Comparison of ENCODE assay signal across 2 cellular contexts in the genomic region with DNA sequence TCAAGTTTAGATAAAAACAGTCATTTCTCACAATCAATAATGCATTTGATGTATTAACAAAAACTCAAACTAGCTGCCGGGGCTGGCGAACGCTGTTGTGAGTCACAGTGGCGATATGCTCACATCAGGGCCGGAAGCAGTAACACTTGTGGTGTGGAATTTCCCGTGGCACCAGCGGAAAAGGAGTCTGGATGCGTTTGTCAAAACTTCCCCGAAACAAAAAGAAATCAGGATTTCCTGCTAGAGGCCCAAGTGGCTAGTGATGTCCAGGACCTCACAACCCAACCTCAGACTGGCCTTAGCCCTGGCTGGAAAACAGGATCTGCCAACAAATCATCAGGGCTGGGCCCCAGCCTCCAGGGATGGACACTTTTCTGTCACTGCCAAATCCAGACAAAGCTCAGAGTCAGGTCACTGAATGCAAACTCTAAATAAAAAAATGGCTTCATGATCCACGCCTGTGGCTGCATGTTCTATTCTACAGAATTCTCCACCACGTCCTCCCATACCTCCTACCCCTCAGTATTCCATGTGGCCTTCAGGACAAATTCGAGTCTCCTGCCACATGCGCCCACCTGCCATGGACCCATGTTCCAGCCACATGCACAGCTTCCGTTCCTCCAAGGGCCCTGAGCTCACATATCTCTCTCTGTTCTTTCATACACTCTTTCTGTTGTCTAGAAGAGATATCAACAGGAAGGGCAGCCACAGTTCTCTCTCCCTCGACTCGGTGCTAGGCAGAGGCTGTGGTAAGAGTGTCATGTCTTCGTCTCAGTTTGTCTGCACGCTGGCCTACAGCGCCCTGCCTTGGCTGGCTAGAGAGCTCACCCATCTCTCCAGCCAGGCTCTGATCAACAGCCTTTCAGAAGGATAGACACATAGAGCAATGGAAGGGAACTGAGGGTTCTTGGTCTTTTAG.
TF ChIP-seq lines count a peak whose summit lies in the region.

No MANE protein-coding gene starts in this region.

TF ChIP-seq in WTC11, 78 proteins besides CTCF, POLR2A, EP300 and RAD21 (continues in another document):
- TF ChIP-seq, protein P1, sequence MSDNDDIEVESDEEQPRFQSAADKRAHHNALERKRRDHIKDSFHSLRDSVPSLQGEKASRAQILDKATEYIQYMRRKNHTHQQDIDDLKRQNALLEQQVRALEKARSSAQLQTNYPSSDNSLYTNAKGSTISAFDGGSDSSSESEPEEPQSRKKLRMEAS (CRISPR knock-in tag; IDR thresholded peaks at IDR 0.05), result no peak
- no peak for TF ChIP-seq CREM (CRISPR knock-in tag; IDR thresholded peaks at IDR 0.05)
- TF ChIP-seq ZNF317 (CRISPR knock-in tag; IDR thresholded peaks at IDR 0.05; ENCODE audit: borderline replicate concordance, low read depth), result no peak
- TF ChIP-seq ZNF396 (CRISPR knock-in tag; IDR thresholded peaks at IDR 0.05; ENCODE audit: borderline replicate concordance), result no peak
- TF ChIP-seq ATF6 (CRISPR knock-in tag; IDR thresholded peaks at IDR 0.05), result no peak
- TF ChIP-seq FOXJ3 (CRISPR knock-in tag; IDR thresholded peaks at IDR 0.05; ENCODE audit: borderline replicate concordance), result no peak
- TF ChIP-seq SMAD4 (CRISPR knock-in tag; IDR thresholded peaks at IDR 0.05), result no peak
- TF ChIP-seq SOX15 (CRISPR knock-in tag; IDR thresholded peaks at IDR 0.05), result no peak
- TF ChIP-seq ZNF532 (CRISPR knock-in tag; IDR thresholded peaks at IDR 0.05; ENCODE audit: borderline replicate concordance), result no peak
- TF ChIP-seq ATF1 (CRISPR knock-in tag; IDR thresholded peaks at IDR 0.05), result no peak
- no peak for TF ChIP-seq FOXK1 (CRISPR knock-in tag; IDR thresholded peaks at IDR 0.05)
- no peak for TF ChIP-seq ZNF219 (CRISPR knock-in tag; IDR thresholded peaks at IDR 0.05; ENCODE audit: borderline replicate concordance)
- TF ChIP-seq ZNF416 (CRISPR knock-in tag; IDR thresholded peaks at IDR 0.05), result no peak
- no peak for TF ChIP-seq NFE2L1 (CRISPR knock-in tag; IDR thresholded peaks at IDR 0.05)
- TF ChIP-seq, protein P2, sequence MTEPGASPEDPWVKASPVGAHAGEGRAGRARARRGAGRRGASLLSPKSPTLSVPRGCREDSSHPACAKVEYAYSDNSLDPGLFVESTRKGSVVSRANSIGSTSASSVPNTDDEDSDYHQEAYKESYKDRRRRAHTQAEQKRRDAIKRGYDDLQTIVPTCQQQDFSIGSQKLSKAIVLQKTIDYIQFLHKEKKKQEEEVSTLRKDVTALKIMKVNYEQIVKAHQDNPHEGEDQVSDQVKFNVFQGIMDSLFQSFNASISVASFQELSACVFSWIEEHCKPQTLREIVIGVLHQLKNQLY (CRISPR knock-in tag; IDR thresholded peaks at IDR 0.05), result no peak
- no peak for TF ChIP-seq ZBTB43 (CRISPR knock-in tag; IDR thresholded peaks at IDR 0.05)

TF ChIP-seq in K562, 482 proteins besides CTCF, POLR2A, EP300 and RAD21:
- TF ChIP-seq, protein P3, sequence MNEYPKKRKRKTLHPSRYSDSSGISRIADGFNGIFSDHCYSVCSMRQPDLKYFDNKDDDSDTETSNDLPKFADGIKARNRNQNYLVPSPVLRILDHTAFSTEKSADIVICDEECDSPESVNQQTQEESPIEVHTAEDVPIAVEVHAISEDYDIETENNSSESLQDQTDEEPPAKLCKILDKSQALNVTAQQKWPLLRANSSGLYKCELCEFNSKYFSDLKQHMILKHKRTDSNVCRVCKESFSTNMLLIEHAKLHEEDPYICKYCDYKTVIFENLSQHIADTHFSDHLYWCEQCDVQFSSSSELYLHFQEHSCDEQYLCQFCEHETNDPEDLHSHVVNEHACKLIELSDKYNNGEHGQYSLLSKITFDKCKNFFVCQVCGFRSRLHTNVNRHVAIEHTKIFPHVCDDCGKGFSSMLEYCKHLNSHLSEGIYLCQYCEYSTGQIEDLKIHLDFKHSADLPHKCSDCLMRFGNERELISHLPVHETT (CRISPR knock-in tag; conservative IDR thresholded peaks at IDR 0.05 in 1 of 2, IDR thresholded peaks at IDR 0.05 in 1 of 2), result no peak
- TF ChIP-seq KAT7 (CRISPR knock-in tag; IDR thresholded peaks at IDR 0.05; ENCODE audit: borderline replicate concordance) (no peak), ETV1 (tag; conservative IDR thresholded peaks at IDR 0.05; ENCODE audit: low read depth) (no peak), L3MBTL2 (IDR thresholded peaks at IDR 0.05) (peak; percentile 27; the same call in 1 of the 2 replicates), CREB1 (IDR thresholded peaks at IDR 0.05) (no peak), CREB1 (CRISPR knock-in tag; IDR thresholded peaks at IDR 0.05) (no peak)
- TF ChIP-seq, protein P4, sequence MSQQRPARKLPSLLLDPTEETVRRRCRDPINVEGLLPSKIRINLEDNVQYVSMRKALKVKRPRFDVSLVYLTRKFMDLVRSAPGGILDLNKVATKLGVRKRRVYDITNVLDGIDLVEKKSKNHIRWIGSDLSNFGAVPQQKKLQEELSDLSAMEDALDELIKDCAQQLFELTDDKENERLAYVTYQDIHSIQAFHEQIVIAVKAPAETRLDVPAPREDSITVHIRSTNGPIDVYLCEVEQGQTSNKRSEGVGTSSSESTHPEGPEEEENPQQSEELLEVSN (IDR thresholded peaks at IDR 0.05; ENCODE audit: borderline replicate concordance in 1 of 2, extremely low read depth in 1 of 2, insufficient read depth in 1 of 2, insufficient read length in 1 of 2, low read depth in 1 of 2, low read length in 1 of 2, poor library complexity in 1 of 2, severe bottlenecking in 1 of 2), result no peak
- TF ChIP-seq, protein P5, sequence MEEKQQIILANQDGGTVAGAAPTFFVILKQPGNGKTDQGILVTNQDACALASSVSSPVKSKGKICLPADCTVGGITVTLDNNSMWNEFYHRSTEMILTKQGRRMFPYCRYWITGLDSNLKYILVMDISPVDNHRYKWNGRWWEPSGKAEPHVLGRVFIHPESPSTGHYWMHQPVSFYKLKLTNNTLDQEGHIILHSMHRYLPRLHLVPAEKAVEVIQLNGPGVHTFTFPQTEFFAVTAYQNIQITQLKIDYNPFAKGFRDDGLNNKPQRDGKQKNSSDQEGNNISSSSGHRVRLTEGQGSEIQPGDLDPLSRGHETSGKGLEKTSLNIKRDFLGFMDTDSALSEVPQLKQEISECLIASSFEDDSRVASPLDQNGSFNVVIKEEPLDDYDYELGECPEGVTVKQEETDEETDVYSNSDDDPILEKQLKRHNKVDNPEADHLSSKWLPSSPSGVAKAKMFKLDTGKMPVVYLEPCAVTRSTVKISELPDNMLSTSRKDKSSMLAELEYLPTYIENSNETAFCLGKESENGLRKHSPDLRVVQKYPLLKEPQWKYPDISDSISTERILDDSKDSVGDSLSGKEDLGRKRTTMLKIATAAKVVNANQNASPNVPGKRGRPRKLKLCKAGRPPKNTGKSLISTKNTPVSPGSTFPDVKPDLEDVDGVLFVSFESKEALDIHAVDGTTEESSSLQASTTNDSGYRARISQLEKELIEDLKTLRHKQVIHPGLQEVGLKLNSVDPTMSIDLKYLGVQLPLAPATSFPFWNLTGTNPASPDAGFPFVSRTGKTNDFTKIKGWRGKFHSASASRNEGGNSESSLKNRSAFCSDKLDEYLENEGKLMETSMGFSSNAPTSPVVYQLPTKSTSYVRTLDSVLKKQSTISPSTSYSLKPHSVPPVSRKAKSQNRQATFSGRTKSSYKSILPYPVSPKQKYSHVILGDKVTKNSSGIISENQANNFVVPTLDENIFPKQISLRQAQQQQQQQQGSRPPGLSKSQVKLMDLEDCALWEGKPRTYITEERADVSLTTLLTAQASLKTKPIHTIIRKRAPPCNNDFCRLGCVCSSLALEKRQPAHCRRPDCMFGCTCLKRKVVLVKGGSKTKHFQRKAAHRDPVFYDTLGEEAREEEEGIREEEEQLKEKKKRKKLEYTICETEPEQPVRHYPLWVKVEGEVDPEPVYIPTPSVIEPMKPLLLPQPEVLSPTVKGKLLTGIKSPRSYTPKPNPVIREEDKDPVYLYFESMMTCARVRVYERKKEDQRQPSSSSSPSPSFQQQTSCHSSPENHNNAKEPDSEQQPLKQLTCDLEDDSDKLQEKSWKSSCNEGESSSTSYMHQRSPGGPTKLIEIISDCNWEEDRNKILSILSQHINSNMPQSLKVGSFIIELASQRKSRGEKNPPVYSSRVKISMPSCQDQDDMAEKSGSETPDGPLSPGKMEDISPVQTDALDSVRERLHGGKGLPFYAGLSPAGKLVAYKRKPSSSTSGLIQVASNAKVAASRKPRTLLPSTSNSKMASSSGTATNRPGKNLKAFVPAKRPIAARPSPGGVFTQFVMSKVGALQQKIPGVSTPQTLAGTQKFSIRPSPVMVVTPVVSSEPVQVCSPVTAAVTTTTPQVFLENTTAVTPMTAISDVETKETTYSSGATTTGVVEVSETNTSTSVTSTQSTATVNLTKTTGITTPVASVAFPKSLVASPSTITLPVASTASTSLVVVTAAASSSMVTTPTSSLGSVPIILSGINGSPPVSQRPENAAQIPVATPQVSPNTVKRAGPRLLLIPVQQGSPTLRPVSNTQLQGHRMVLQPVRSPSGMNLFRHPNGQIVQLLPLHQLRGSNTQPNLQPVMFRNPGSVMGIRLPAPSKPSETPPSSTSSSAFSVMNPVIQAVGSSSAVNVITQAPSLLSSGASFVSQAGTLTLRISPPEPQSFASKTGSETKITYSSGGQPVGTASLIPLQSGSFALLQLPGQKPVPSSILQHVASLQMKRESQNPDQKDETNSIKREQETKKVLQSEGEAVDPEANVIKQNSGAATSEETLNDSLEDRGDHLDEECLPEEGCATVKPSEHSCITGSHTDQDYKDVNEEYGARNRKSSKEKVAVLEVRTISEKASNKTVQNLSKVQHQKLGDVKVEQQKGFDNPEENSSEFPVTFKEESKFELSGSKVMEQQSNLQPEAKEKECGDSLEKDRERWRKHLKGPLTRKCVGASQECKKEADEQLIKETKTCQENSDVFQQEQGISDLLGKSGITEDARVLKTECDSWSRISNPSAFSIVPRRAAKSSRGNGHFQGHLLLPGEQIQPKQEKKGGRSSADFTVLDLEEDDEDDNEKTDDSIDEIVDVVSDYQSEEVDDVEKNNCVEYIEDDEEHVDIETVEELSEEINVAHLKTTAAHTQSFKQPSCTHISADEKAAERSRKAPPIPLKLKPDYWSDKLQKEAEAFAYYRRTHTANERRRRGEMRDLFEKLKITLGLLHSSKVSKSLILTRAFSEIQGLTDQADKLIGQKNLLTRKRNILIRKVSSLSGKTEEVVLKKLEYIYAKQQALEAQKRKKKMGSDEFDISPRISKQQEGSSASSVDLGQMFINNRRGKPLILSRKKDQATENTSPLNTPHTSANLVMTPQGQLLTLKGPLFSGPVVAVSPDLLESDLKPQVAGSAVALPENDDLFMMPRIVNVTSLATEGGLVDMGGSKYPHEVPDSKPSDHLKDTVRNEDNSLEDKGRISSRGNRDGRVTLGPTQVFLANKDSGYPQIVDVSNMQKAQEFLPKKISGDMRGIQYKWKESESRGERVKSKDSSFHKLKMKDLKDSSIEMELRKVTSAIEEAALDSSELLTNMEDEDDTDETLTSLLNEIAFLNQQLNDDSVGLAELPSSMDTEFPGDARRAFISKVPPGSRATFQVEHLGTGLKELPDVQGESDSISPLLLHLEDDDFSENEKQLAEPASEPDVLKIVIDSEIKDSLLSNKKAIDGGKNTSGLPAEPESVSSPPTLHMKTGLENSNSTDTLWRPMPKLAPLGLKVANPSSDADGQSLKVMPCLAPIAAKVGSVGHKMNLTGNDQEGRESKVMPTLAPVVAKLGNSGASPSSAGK (IDR thresholded peaks at IDR 0.05), result 0 out of 2 replicates have a peak, but pooled peaks have one; percentile 16
